In the genomic region with DNA sequence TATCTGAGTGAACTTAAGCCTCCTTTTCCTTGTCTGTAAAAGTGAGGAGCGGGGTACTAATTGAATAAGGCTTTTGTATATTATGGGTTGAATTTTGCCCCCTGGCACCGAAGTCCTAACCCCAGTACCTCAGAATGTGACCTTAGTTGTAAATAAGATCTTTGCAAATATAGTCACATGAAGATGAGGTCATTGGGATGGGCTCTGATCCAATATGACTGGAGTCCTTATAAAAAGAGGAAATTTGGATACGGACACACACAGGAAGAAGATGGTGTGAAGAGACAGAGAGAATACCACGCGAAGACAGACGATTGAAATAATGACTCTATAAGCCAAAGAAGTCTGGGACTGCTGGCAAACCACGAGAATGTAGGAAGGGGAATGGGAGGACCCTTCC, we compare ENCODE assay signal across 16 cellular contexts.
"Had no signal": no experiment of that assay in that cellular context is flagged by ENCODE, and none has a peak within 500 bp of the region (broad histone marks: within the 10 kb centered on the region; RNA-seq: fewer than 3 reads in every experiment).

No MANE protein-coding gene starts in this region.

- H3K4me1 ChIP-seq: prostate gland, right lobe of liver, transverse colon had no signal

- H3K36me3 Mint-ChIP-seq: activated CD4-positive, alpha-beta memory T cell treated with anti-CD3 and anti-CD28 coated beads for 36 hours had no signal

- H3K4me3 Mint-ChIP-seq: activated CD4-positive, alpha-beta memory T cell treated with anti-CD3 and anti-CD28 coated beads for 36 hours; natural killer cell treated with Interleukin-12 subunit alpha and Interleukin-12 subunit beta and Interleukin-15 and Interleukin-18, amount 100 ng/mL, for 72 hours; T-helper 2 cell treated with Interferon-gamma antibody and Interleukin-4, amounts not matched to agents 5 μg/mL and 100 μg/mL, for 36 hours had no signal

- H3K27ac ChIP-seq: cardiac muscle cell, prostate gland, right lobe of liver, spleen, transverse colon had no signal

- DNase-seq: activated CD4-positive, alpha-beta memory T cell treated with anti-CD3 and anti-CD28 coated beads for 36 hours; activated CD4-positive, alpha-beta T cell treated with anti-CD3 and anti-CD28 coated beads for 1 hour; effector CD4-positive, alpha-beta T cell; left cardiac atrium; occipital lobe; right lobe of liver; spleen; stimulated activated CD4-positive, alpha-beta T cell treated with anti-CD3 and anti-CD28 coated beads, Interleukin-2, amount 100 ng/mL, for 24 hours; stimulated activated naive CD4-positive, alpha-beta T cell; substantia nigra; transverse colon had no signal

- H3K27ac Mint-ChIP-seq: activated CD4-positive, alpha-beta memory T cell treated with anti-CD3 and anti-CD28 coated beads for 36 hours; natural killer cell treated with Interleukin-12 subunit alpha and Interleukin-12 subunit beta and Interleukin-15 and Interleukin-18, amount 100 ng/mL, for 72 hours; T-helper 2 cell treated with Interferon-gamma antibody and Interleukin-4, amounts not matched to agents 5 μg/mL and 100 μg/mL, for 36 hours had no signal

- H3K4me3 ChIP-seq: cardiac muscle cell, lung, prostate gland, right lobe of liver, spleen, transverse colon had no signal

- H3K36me3 ChIP-seq: cardiac muscle cell, prostate gland, right lobe of liver, spleen, transverse colon had no signal

- H3K9me3 ChIP-seq: prostate gland, transverse colon had no signal

- H3K27me3 ChIP-seq: cardiac muscle cell, right lobe of liver, transverse colon had no signal
